20 cellular contexts compared by ENCODE assay signal in genomic region chr9:127059648-127060365, GRCh38.
DNase-seq lines count a peak whose midpoint lies in the region; ATAC-seq, FAIRE-seq and TF ChIP-seq lines count a peak whose summit lies in the region.
"Had no signal": no experiment of that assay in that cellular context is flagged by ENCODE, and none has a peak within 500 bp of the region (broad histone marks: within the 10 kb centered on the region; RNA-seq: fewer than 3 reads in every experiment).

No MANE protein-coding gene starts in this region.

- no peaks in the 10 kb centered on the region for H3K36me3 ChIP-seq in left lung
- H3K36me3 ChIP-seq: adrenal gland, right lobe of liver, upper lobe of left lung had no signal

- no peaks in the 10 kb centered on the region for H3K27me3 Mint-ChIP-seq in T-helper 1 cell treated with Interleukin-12 subunit alpha and Interleukin-12 subunit beta and Interleukin-4 antibody, amounts not matched to agents 30 μg/mL and 1 μg/mL, for 36 hours (ENCODE audit: low read depth)
- H3K27me3 Mint-ChIP-seq in effector memory CD8-positive, alpha-beta T cell: no peaks in the 10 kb centered on the region
- H3K27me3 Mint-ChIP-seq in type B pancreatic cell: no peaks in the 10 kb centered on the region

- no peaks in the 10 kb centered on the region for H3K9me3 Mint-ChIP-seq in T-helper 1 cell treated with Interleukin-12 subunit alpha and Interleukin-12 subunit beta and Interleukin-4 antibody, amounts not matched to agents 30 μg/mL and 1 μg/mL, for 36 hours
- H3K9me3 Mint-ChIP-seq in effector memory CD8-positive, alpha-beta T cell: no peaks in the 10 kb centered on the region
- no peaks in the 10 kb centered on the region for H3K9me3 Mint-ChIP-seq in type B pancreatic cell
- H3K9me3 Mint-ChIP-seq: activated T-helper 2 cell treated with anti-CD3 and anti-CD28 coated beads, Interferon-gamma antibody, Interleukin-2, Interleukin-4, amounts not matched to agents 10 μg/mL and 5 μg/mL and 100 μg/mL, durations not matched to agents 14 hours and 24 hours and 36 hours; CD14-positive monocyte had no signal

- peaks cover 35% of the 10 kb centered on the region for H3K4me1 Mint-ChIP-seq in T-helper 1 cell treated with Interleukin-12 subunit alpha and Interleukin-12 subunit beta and Interleukin-4 antibody, amounts not matched to agents 30 μg/mL and 1 μg/mL, for 36 hours (ENCODE audit: low read depth)
- peaks cover 16 to 23% of the 10 kb centered on the region in 2 donors for H3K4me1 Mint-ChIP-seq in effector memory CD8-positive, alpha-beta T cell (ENCODE audit: low read depth in 2 of 2)
- peaks cover 24% of the 10 kb centered on the region for H3K4me1 Mint-ChIP-seq in type B pancreatic cell (ENCODE audit: unreplicated experiment)
- H3K4me1 Mint-ChIP-seq: CD14-positive monocyte had no signal

- no peak for FAIRE-seq in RCC 7860 (lab: Jason Lieb, UNC)
- FAIRE-seq: K562 had no signal

- no peaks in the 10 kb centered on the region for H3K4me1 ChIP-seq in left lung
- H3K4me1 ChIP-seq: right lobe of liver had no signal

- DNase-seq in T-helper 1 cell (no peak), left lung (no peak), type B pancreatic cell (ENCODE audit: extremely low spot score, unreplicated experiment) (peak; percentile 37), ecto neural progenitor cell (ENCODE audit: low spot score) (no peak), RCC 7860 (ENCODE audit: low spot score) (no peak)
- DNase-seq in effector memory CD8-positive, alpha-beta T cell: no peak
- DNase-seq in stimulated activated naive CD4-positive, alpha-beta T cell treated with Interleukin-2 at 50 U/mL for 16 hours (lab: John Stamatoyannopoulos, UW): no peak
- DNase-seq: activated CD8-positive, alpha-beta memory T cell treated with anti-CD3 and anti-CD28 coated beads for 24 hours; midbrain; NCI-H1105; NCI-H748 treated with DMSO at 0.1 percent for 48 hours; right lobe of liver; upper lobe of left lung; WERI-Rb-1 had no signal

- peak overlapping the region in 1 of 2 donors; percentile 11 for H3K27ac ChIP-seq in left lung
- H3K27ac ChIP-seq: 22Rv1, right lobe of liver, WERI-Rb-1 had no signal

- H3K9me3 ChIP-seq in left lung: no peaks in the 10 kb centered on the region
- H3K9me3 ChIP-seq: adrenal gland, right lobe of liver, upper lobe of left lung had no signal

- ATAC-seq in effector memory CD8-positive, alpha-beta T cell (replicated peaks): no peak
- ATAC-seq in left lung: peak; percentile 49
- ATAC-seq: K562 had no signal

- H3K4me3 ChIP-seq in left lung: no peak overlapping the region
- H3K4me3 ChIP-seq: adrenal gland, K562, right lobe of liver, upper lobe of left lung had no signal

- intact Hi-C loops in left lung (cut with DNase I): no loop called here

- no peaks in the 10 kb centered on the region for H3K27me3 ChIP-seq in left lung
- H3K27me3 ChIP-seq: adrenal gland, right lobe of liver, upper lobe of left lung had no signal

- peaks cover 6% of the 10 kb centered on the region for H3K36me3 Mint-ChIP-seq in T-helper 1 cell treated with Interleukin-12 subunit alpha and Interleukin-12 subunit beta and Interleukin-4 antibody, amounts not matched to agents 30 μg/mL and 1 μg/mL, for 36 hours (ENCODE audit: low read depth)
- no peaks in the 10 kb centered on the region for H3K36me3 Mint-ChIP-seq in effector memory CD8-positive, alpha-beta T cell (ENCODE audit: insufficient read depth)
- peaks cover 4% of the 10 kb centered on the region for H3K36me3 Mint-ChIP-seq in type B pancreatic cell

- TF ChIP-seq CTCF in left lung (IDR thresholded peaks at IDR 0.05): no peak
- no peak for TF ChIP-seq CTCF in type B pancreatic cell (conservative IDR thresholded peaks at IDR 0.05)

- H3K4me3 Mint-ChIP-seq in T-helper 1 cell treated with Interleukin-12 subunit alpha and Interleukin-12 subunit beta and Interleukin-4 antibody, amounts not matched to agents 30 μg/mL and 1 μg/mL, for 36 hours: no peak overlapping the region
- no peak overlapping the region for H3K4me3 Mint-ChIP-seq in effector memory CD8-positive, alpha-beta T cell
- no peak overlapping the region for H3K4me3 Mint-ChIP-seq in type B pancreatic cell
- H3K4me3 Mint-ChIP-seq: CD14-positive monocyte had no signal

- peak overlapping the region; percentile 5 for H3K27ac Mint-ChIP-seq in T-helper 1 cell treated with Interleukin-12 subunit alpha and Interleukin-12 subunit beta and Interleukin-4 antibody, amounts not matched to agents 30 μg/mL and 1 μg/mL, for 36 hours
- peak overlapping the region; percentile 2 to 69 for H3K27ac Mint-ChIP-seq in effector memory CD8-positive, alpha-beta T cell
- H3K27ac Mint-ChIP-seq in type B pancreatic cell: no peak overlapping the region
- H3K27ac Mint-ChIP-seq: activated T-helper 2 cell treated with anti-CD3 and anti-CD28 coated beads, Interferon-gamma antibody, Interleukin-2, Interleukin-4, amounts not matched to agents 10 μg/mL and 5 μg/mL and 100 μg/mL, durations not matched to agents 14 hours and 24 hours and 36 hours had no signal
